ENCODE assay signal across 19 cellular contexts in genomic region chr15:60384052-60384451, GRCh38. TPM values are rescaled to one million over a fixed set of nuclear protein-coding genes. Genes with fewer than 3 reads are reported as not detected.
DNase-seq lines count a peak whose midpoint lies in the region; ATAC-seq and TF ChIP-seq lines count a peak whose summit lies in the region.
"Had no signal": no experiment of that assay in that cellular context is flagged by ENCODE, and none has a peak within 500 bp of the region (broad histone marks: within the 10 kb centered on the region; RNA-seq: fewer than 3 reads in every experiment).

No MANE protein-coding gene starts in this region.

- peaks cover 31% of the 10 kb centered on the region for H3K36me3 Mint-ChIP-seq in activated T-cell treated with anti-CD3 and anti-CD28 coated beads, Interleukin-2, amount 50 U/mL, for 4 hours (ENCODE audit: insufficient read depth)

- RAD21 ChIA-PET in HCT116 (lab: Charles Lee; ENCODE audit: low non-redundant PET in 1 of 2, low total read pairs in 2 of 2, uncharacterized antibody in 2 of 2, unreplicated experiment in 2 of 2), result no interaction called here

- no peak for TF ChIP-seq POLR2A in HCT116 (IDR thresholded peaks at IDR 0.05; ENCODE audit: borderline replicate concordance, extremely low read depth, insufficient read depth, insufficient read length)

- H3K36me3 ChIP-seq in HCT116 (ENCODE audit: control insufficient read depth in 1 of 2, insufficient read depth in 2 of 2, low read length in 2 of 2) (peaks cover 20 to 57% of the 10 kb centered on the region in 2 experiments; a peak in 3 of 4 replicates), adipocyte (ENCODE audit: control insufficient read depth, insufficient read depth, low read length, severe bottlenecking) (peaks cover 71% of the 10 kb centered on the region), subcutaneous abdominal adipose tissue (ENCODE audit: control insufficient read depth in 5 of 5, insufficient read depth in 5 of 5, low read length in 5 of 5) (peaks cover 44 to 64% (median 52%) of the 10 kb centered on the region in 5 donors), HAP-1 (replicated peaks) (peaks cover 59% of the 10 kb centered on the region)

- no peaks in the 10 kb centered on the region for H3K9me2 ChIP-seq in HCT116 (ENCODE audit: insufficient read depth)

- no peaks in the 10 kb centered on the region for H3K27me3 Mint-ChIP-seq in activated T-cell treated with anti-CD3 and anti-CD28 coated beads, Interleukin-2, amount 50 U/mL, for 4 hours (ENCODE audit: low read depth)
- H3K27me3 Mint-ChIP-seq: activated CD4-positive, alpha-beta memory T cell treated with anti-CD3 and anti-CD28 coated beads for 36 hours; CD8-positive, alpha-beta memory T cell had no signal

- CTCF ChIA-PET in HCT116 (lab: Charles Lee), result no interaction called here

- no peak overlapping the region for H3K4me3 Mint-ChIP-seq in activated T-cell treated with anti-CD3 and anti-CD28 coated beads, Interleukin-2, amount 50 U/mL, for 4 hours
- H3K4me3 Mint-ChIP-seq: activated CD4-positive, alpha-beta memory T cell treated with anti-CD3 and anti-CD28 coated beads for 36 hours; CD8-positive, alpha-beta memory T cell; neural crest cell; T-helper 1 cell treated with Interleukin-12 subunit alpha and Interleukin-12 subunit beta and Interleukin-4 antibody, amounts not matched to agents 30 μg/mL and 1 μg/mL, for 36 hours had no signal

- H4K20me1 ChIP-seq in HCT116 (ENCODE audit: insufficient read depth), result peaks cover 27% of the 10 kb centered on the region; the same call in 1 of the 2 replicates

- DNase-seq in HCT116 (ENCODE audit: low read depth, low spot score) (no peak), adipocyte (ENCODE audit: low read depth) (peak; percentile 31), fibroblast of gingiva (ENCODE audit: low read depth) (peak; percentile 61), HAP-1 (ENCODE audit: low spot score in 2 of 2) (no peak)
- no peak for DNase-seq in activated T-cell treated with anti-CD3 and anti-CD28 coated beads, Interleukin-2, amount 50 U/mL, for 4 hours
- DNase-seq: activated CD4-positive, alpha-beta memory T cell treated with anti-CD3 and anti-CD28 coated beads for 36 hours; activated naive CD4-positive, alpha-beta T cell treated with Interleukin-2 at 50 U/mL for 16 hours; activated T-cell treated with anti-CD3 and anti-CD28 coated beads, Interleukin-2, amount 50 U/mL, for 1 hour; CD8-positive, alpha-beta memory T cell; DND-41; gastrocnemius medialis; NCI-H1092 treated with DMSO at 0.1 percent for 48 hours; SHP77; spleen had no signal

- H3K4me2 ChIP-seq in HCT116 (ENCODE audit: low read length), result peak overlapping the region; percentile 10; the same call in 1 of the 2 replicates
- H3K4me2 ChIP-seq: KMS-11 had no signal

- no peak overlapping the region for H2AFZ ChIP-seq in HCT116 (ENCODE audit: low read depth, low read length, poor library complexity, severe bottlenecking)

- no peaks in the 10 kb centered on the region for H3K9me3 Mint-ChIP-seq in activated T-cell treated with anti-CD3 and anti-CD28 coated beads, Interleukin-2, amount 50 U/mL, for 4 hours
- H3K9me3 Mint-ChIP-seq: activated CD4-positive, alpha-beta memory T cell treated with anti-CD3 and anti-CD28 coated beads for 36 hours; CD8-positive, alpha-beta memory T cell; neural crest cell; T-helper 1 cell treated with Interleukin-12 subunit alpha and Interleukin-12 subunit beta and Interleukin-4 antibody, amounts not matched to agents 30 μg/mL and 1 μg/mL, for 36 hours had no signal

- ATAC-seq in HCT116 (no peak), HG02885 (IDR thresholded peaks at IDR 0.05; ENCODE audit: poor library complexity, unreplicated experiment) (no peak)
- no peak for ATAC-seq in activated T-cell treated with anti-CD3 and anti-CD28 coated beads, Interleukin-2, amount 50 U/mL, for 4 hours
- ATAC-seq: gastrocnemius medialis had no signal

- H3K27me3 ChIP-seq in HCT116 (ENCODE audit: insufficient read depth, low read length) (no peaks in the 10 kb centered on the region), adipocyte (replicated peaks; ENCODE audit: control insufficient read depth, insufficient read depth, low read length) (no peaks in the 10 kb centered on the region), subcutaneous abdominal adipose tissue (ENCODE audit: control insufficient read depth in 5 of 5, insufficient read depth in 4 of 5, low read length in 5 of 5) (no peaks in the 10 kb centered on the region), HAP-1 (ENCODE audit: low read depth) (no peaks in the 10 kb centered on the region)
- H3K27me3 ChIP-seq: gastrocnemius medialis, spleen had no signal

- H3K9ac ChIP-seq in HCT116 (ENCODE audit: low read length) (peak overlapping the region; percentile 0; the same call in 1 of the 2 replicates), adipocyte (ENCODE audit: low read length) (peak overlapping the region; percentile 43), subcutaneous abdominal adipose tissue (ENCODE audit: low read length in 5 of 5) (no peak overlapping the region)
- H3K9ac ChIP-seq: KMS-11 had no signal

- H3K27ac ChIP-seq in HCT116 (ENCODE audit: low read depth, low read length) (no peak overlapping the region), subcutaneous abdominal adipose tissue (ENCODE audit: low read depth, low read length) (peak overlapping the region; percentile 19)
- H3K27ac ChIP-seq: KMS-11, spleen had no signal

- peaks cover 18% of the 10 kb centered on the region for H3K4me1 Mint-ChIP-seq in activated T-cell treated with anti-CD3 and anti-CD28 coated beads, Interleukin-2, amount 50 U/mL, for 4 hours (ENCODE audit: low read depth)

- H3K9me3 ChIP-seq in HCT116 (ENCODE audit: control insufficient read depth in 1 of 2, insufficient read depth in 1 of 2, low read depth in 1 of 2, low read length in 2 of 2) (no peaks in the 10 kb centered on the region), adipocyte (ENCODE audit: control insufficient read depth, low read length) (no peaks in the 10 kb centered on the region), subcutaneous abdominal adipose tissue (ENCODE audit: control insufficient read depth in 5 of 5, low read length in 5 of 5) (no peaks in the 10 kb centered on the region), HAP-1 (no peaks in the 10 kb centered on the region)
- H3K9me3 ChIP-seq: gastrocnemius medialis, spleen had no signal

- TF ChIP-seq RAD21 in HCT116 (IDR thresholded peaks at IDR 0.05; ENCODE audit: low read depth), result no peak

- no peak for TF ChIP-seq CTCF in HCT116 (IDR thresholded peaks at IDR 0.05 in 2 of 3, conservative IDR thresholded peaks at IDR 0.05 in 1 of 3; ENCODE audit: borderline replicate concordance in 1 of 3, insufficient read depth in 1 of 3, low read depth in 2 of 3, low read length in 2 of 3)

- POLR2A ChIA-PET in HCT116 (lab: Charles Lee), result interaction anchor here (1.4 to 3.3 kb wide), 2 partner anchors 9 to 10 kb away, joined by 5 to 13 read pairs; no protein-coding TSS in a partner anchor

- peaks cover 99% of the 10 kb centered on the region for H3K79me2 ChIP-seq in HCT116 (ENCODE audit: insufficient read depth, low read length)

- in situ Hi-C loops in HAP-1 (cut with MboI; ENCODE audit: low sequenced_read_pairs), result no loop called here

- intact Hi-C loops in HCT116 (cut with micrococcal nuclease), result no loop called here

- H3K4me3 ChIP-seq in HCT116 (replicated peaks in 1 of 2; ENCODE audit: low read depth in 1 of 2, low read length in 2 of 2) (no peak overlapping the region), adipocyte (ENCODE audit: low read length) (peak overlapping the region; percentile 14), subcutaneous abdominal adipose tissue (ENCODE audit: low read depth in 1 of 5, low read length in 5 of 5) (no peak overlapping the region), HAP-1 (no peak overlapping the region)
- H3K4me3 ChIP-seq: gastrocnemius medialis, spleen had no signal

- peaks cover 61 to 94% of the 10 kb centered on the region in 2 experiments for H3K4me1 ChIP-seq in HCT116 (ENCODE audit: control insufficient read depth in 1 of 2, insufficient read depth in 2 of 2, low read length in 2 of 2)
- H3K4me1 ChIP-seq in adipocyte (ENCODE audit: control insufficient read depth, insufficient read depth, low read length), result peaks cover 85% of the 10 kb centered on the region
- H3K4me1 ChIP-seq in subcutaneous abdominal adipose tissue (ENCODE audit: control insufficient read depth in 5 of 5, insufficient read depth in 5 of 5, low read length in 5 of 5), result peaks cover 6 to 72% (median 56%) of the 10 kb centered on the region in 5 donors
- peaks cover 15% of the 10 kb centered on the region for H3K4me1 ChIP-seq in HAP-1

- BruUV-seq in HCT116 (replicated peaks; lab: Mats Ljungman, UMichigan), result no TSS peak

TF ChIP-seq in HCT116, 20 proteins besides CTCF, POLR2A, EP300 and RAD21:
- TF ChIP-seq ATF3 (IDR thresholded peaks at IDR 0.05), result no peak

RNA-seq across cellular contexts. Expression of gene ANXA2, which starts 13.7 kb away (rescaled TPM):
- 1,298 TPM for total RNA-seq in HCT116 (2021; ENCODE audit: unreplicated experiment)
- 1,797 and 1,965 TPM in 2 replicates for polyA plus RNA-seq in HCT116 (2012)
- 100 to 1,000 TPM in 1 of 3 donors, 10 to 100 TPM in 2; 60.6 to 104 (median 75.1) TPM for total RNA-seq in activated T-cell treated with anti-CD3 and anti-CD28 coated beads, Interleukin-2, amount 50 U/mL, for 4 hours

Comparison
In these comparisons a context has a peak if more than half of its experiments do, and no peak if none do; other contexts are left out.
1. DNase-seq: peak in adipocyte (single experiment) and fibroblast of gingiva (single experiment); none in HCT116 (single experiment), HAP-1 (0 of 2) and activated T-cell treated with anti-CD3 and anti-CD28 coated beads, Interleukin-2, amount 50 U/mL, for 4 hours (single experiment).
2. H3K9ac ChIP-seq: peak in HCT116 (single experiment) and adipocyte (single experiment); none in subcutaneous abdominal adipose tissue (0 of 5).
3. RNA of gene ANXA2, which starts 13.7 kb away (total RNA-seq): 1,298 TPM in HCT116 (single experiment); 60.6 to 104 TPM in activated T-cell treated with anti-CD3 and anti-CD28 coated beads, Interleukin-2, amount 50 U/mL, for 4 hours; every median in the first group is over 10 times any median in the second.